ENCODE assay signal across 18 cellular contexts in the genomic region with DNA sequence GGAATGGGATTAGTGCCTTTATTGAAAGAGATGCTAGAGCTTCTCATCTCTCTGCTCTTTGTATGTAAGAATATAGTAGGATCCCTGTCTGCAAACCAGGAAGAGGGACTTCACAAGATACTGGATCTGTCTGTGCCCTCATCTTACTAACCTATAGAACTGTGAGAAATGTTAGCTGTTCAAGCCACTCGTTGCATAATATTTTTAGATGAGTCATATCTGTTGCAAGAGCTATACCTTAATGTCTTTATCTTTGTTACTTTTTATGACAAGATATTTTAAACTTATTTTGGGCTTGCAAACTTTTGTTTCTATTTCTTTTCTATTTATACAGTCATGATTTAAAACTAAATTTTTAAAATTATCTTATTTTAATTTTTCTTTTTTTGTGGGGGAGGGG.
"Had no signal": no experiment of that assay in that cellular context is flagged by ENCODE, and none has a peak within 500 bp of the region (broad histone marks: within the 10 kb centered on the region; RNA-seq: fewer than 3 reads in every experiment).

No MANE protein-coding gene starts in this region.

- H3K9me3 ChIP-seq: ascending aorta, esophagus muscularis mucosa, left ventricle myocardium inferior, tibial nerve had no signal

- H3K27me3 ChIP-seq: ascending aorta, esophagus muscularis mucosa, heart right ventricle, tibial nerve had no signal

- H3K4me1 ChIP-seq: ascending aorta, esophagus muscularis mucosa, heart right ventricle, left ventricle myocardium inferior, tibial nerve had no signal

- H3K36me3 ChIP-seq: ascending aorta, esophagus muscularis mucosa, heart right ventricle, left ventricle myocardium inferior, tibial nerve had no signal

- DNase-seq: activated CD4-positive, alpha-beta T cell treated with anti-CD3 and anti-CD28 coated beads, Interleukin-2, amount 50 U/mL, for 4 hours; activated effector memory CD4-positive, alpha-beta T cell treated with anti-CD3 and anti-CD28 coated beads, Interleukin-2, amount 50 U/mL, for 16 hours; activated naive CD4-positive, alpha-beta T cell treated with anti-CD3 and anti-CD28 coated beads, Interleukin-2, amount 50 U/mL, for 16 hours; activated T-cell treated with anti-CD3 and anti-CD28 coated beads, Interleukin-2, amount 50 U/mL, for 72 hours; effector CD4-positive, alpha-beta T cell; heart right ventricle; immature natural killer cell; kidney glomerular epithelial cell; left ventricle myocardium inferior; occipital lobe; retina; stimulated activated CD4-positive, alpha-beta T cell treated with anti-CD3 and anti-CD28 coated beads, Interleukin-12 subunit alpha, Interleukin-12 subunit beta, amount 100 ng/mL, for 4 hours; stimulated activated CD4-positive, alpha-beta T cell treated with anti-CD3 and anti-CD28 coated beads, Interleukin-2, amount 100 ng/mL, for 24 hours; stimulated activated naive CD8-positive, alpha-beta T cell treated with anti-CD3 and anti-CD28 coated beads, Interleukin-15, Interleukin-2, amounts not matched to agents 100 U/mL and 50 U/mL, for 24 hours; substantia nigra had no signal

- H3K4me3 ChIP-seq: ascending aorta, esophagus muscularis mucosa, heart right ventricle, left ventricle myocardium inferior, tibial nerve had no signal

- H3K27ac ChIP-seq: ascending aorta, esophagus muscularis mucosa, heart right ventricle, left ventricle myocardium inferior, tibial nerve had no signal
